In genomic region chr9:130182090-130182909, GRCh38 we compare ENCODE assay signal across 16 cellular contexts. TPM values are rescaled to one million over a fixed set of nuclear protein-coding genes. Genes with fewer than 3 reads are reported as not detected.
DNase-seq lines count a peak whose midpoint lies in the region; TF ChIP-seq lines count a peak whose summit lies in the region.
"Had no signal": no experiment of that assay in that cellular context is flagged by ENCODE, and none has a peak within 500 bp of the region (broad histone marks: within the 10 kb centered on the region; RNA-seq: fewer than 3 reads in every experiment).

No MANE protein-coding gene starts in this region.

- H3K4me1 ChIP-seq in adrenal gland (replicated peaks in 1 of 2) (peaks cover 26 to 47% of the 10 kb centered on the region in 2 donors), stomach (peaks cover 16 to 66% (median 41%) of the 10 kb centered on the region in 4 donors)

- H3K27ac ChIP-seq in adrenal gland (peak overlapping the region in 4 of 5 donors; percentile 33 to 84 (median 62)), stomach (peak overlapping the region in 4 of 5 donors; percentile 33 to 90 (median 84))

- peaks cover 22% of the 10 kb centered on the region for H3K4me1 Mint-ChIP-seq in glutamatergic neuron (ENCODE audit: low read depth, unreplicated experiment)

- H3K27me3 ChIP-seq in adrenal gland, result no peaks in the 10 kb centered on the region
- no peaks in the 10 kb centered on the region for H3K27me3 ChIP-seq in stomach

- WGBS in adrenal gland, 4 donors, result 84 to 94% (median 91%) methylated on average over 9 to 26 of the region's 26 CpGs
- 46 to 81% (median 77%) methylated on average over 9 to 26 of the region's 26 CpGs for WGBS in stomach, 5 donors

- H3K4me3 ChIP-seq in adrenal gland (no peak overlapping the region), stomach (no peak overlapping the region)
- H3K4me3 ChIP-seq: GM12878 had no signal

- H3K9me3 Mint-ChIP-seq in glutamatergic neuron (ENCODE audit: unreplicated experiment), result peaks cover 10% of the 10 kb centered on the region
- H3K9me3 Mint-ChIP-seq: CD14-positive monocyte had no signal

- intact Hi-C loops in adrenal gland (cut with DNase I) (loop anchor here in 1 of 2 donors (10.0 kb wide), 2 partner anchors 53 to 67 kb away; no protein-coding TSS in a partner anchor), stomach (cut with DNase I; ENCODE audit: low total_unique reads) (no loop called here)

- no peak overlapping the region for H3K27ac Mint-ChIP-seq in glutamatergic neuron (ENCODE audit: unreplicated experiment)
- H3K27ac Mint-ChIP-seq: activated CD8-positive, alpha-beta T cell treated with anti-CD3 and anti-CD28 coated beads, Interleukin-2, amount 10 ng/mL, durations not matched to agents 7 days and 5 days; CD14-positive monocyte had no signal

- peak; percentile 35 for DNase-seq in HK-2 (ENCODE audit: unreplicated experiment)
- DNase-seq in adrenal gland, result peak in 1 of 7 donors; percentile 12
- DNase-seq in glutamatergic neuron, result peak; percentile 18
- DNase-seq in stomach, result no peak
- no peak for DNase-seq in activated naive CD4-positive, alpha-beta T cell (lab: John Stamatoyannopoulos, UW)
- no peak for DNase-seq in NCI-H446 treated with DMSO at 0.1 percent for 48 hours (lab: John Stamatoyannopoulos, UW)
- DNase-seq in NCI-H526 (lab: John Stamatoyannopoulos, UW), result no peak
- no peak for DNase-seq in activated CD8-positive, alpha-beta memory T cell treated with anti-CD3 and anti-CD28 coated beads for 24 hours
- DNase-seq: activated CD8-positive, alpha-beta T cell treated with anti-CD3 and anti-CD28 coated beads, Interleukin-2, amount 10 ng/mL, durations not matched to agents 7 days and 5 days; activated naive CD4-positive, alpha-beta T cell treated with Interleukin-2 at 50 U/mL for 16 hours; cerebellar nuclear complex; KG1; NCI-H1417 treated with DMSO at 0.1 percent for 48 hours; NCI-H524 treated with DMSO at 0.1 percent for 48 hours had no signal

- peaks cover 7% of the 10 kb centered on the region for H3K27me3 Mint-ChIP-seq in glutamatergic neuron (ENCODE audit: unreplicated experiment)

- H3K9me3 ChIP-seq in adrenal gland (replicated peaks in 1 of 3), result no peaks in the 10 kb centered on the region
- H3K9me3 ChIP-seq in stomach, result no peaks in the 10 kb centered on the region

- TF ChIP-seq EP300 in stomach (IDR thresholded peaks at IDR 0.05), result no peak

- no peaks in the 10 kb centered on the region for H3K36me3 ChIP-seq in adrenal gland (replicated peaks in 1 of 2)
- H3K36me3 ChIP-seq in stomach, result no peaks in the 10 kb centered on the region

- no peak for TF ChIP-seq CTCF in adrenal gland (IDR thresholded peaks at IDR 0.05)
- no peak for TF ChIP-seq CTCF in glutamatergic neuron (IDR thresholded peaks at IDR 0.05; ENCODE audit: partially characterized antibody, unreplicated experiment)
- no peak for TF ChIP-seq CTCF in stomach (IDR thresholded peaks at IDR 0.05)

- TF ChIP-seq POLR2A in adrenal gland (IDR thresholded peaks at IDR 0.05), result no peak
- TF ChIP-seq POLR2A in stomach (IDR thresholded peaks at IDR 0.05), result no peak

- H3K4me3 Mint-ChIP-seq in glutamatergic neuron (ENCODE audit: unreplicated experiment), result no peak overlapping the region
- H3K4me3 Mint-ChIP-seq: activated CD8-positive, alpha-beta T cell treated with anti-CD3 and anti-CD28 coated beads, Interleukin-2, amount 10 ng/mL, durations not matched to agents 7 days and 5 days; CD14-positive monocyte had no signal

- H3K36me3 Mint-ChIP-seq in glutamatergic neuron (ENCODE audit: unreplicated experiment), result no peaks in the 10 kb centered on the region
- H3K36me3 Mint-ChIP-seq: CD14-positive monocyte had no signal

RNA-seq across cellular contexts. Expression of gene NCS1, which starts 10.1 kb away (rescaled TPM):
- total RNA-seq in adrenal gland, result 10 to 100 TPM; 21.7 to 87.6 (median 44.5) TPM
- 10 to 100 TPM; 18.5 to 33.8 (median 21.8) TPM for polyA plus RNA-seq in adrenal gland
- 312 TPM for total RNA-seq in glutamatergic neuron (ENCODE audit: unreplicated experiment)
- 10 to 100 TPM; 12.8 to 50.0 (median 16.7) TPM for total RNA-seq in stomach
- 10 to 100 TPM in 1 of 3 donors, 1 to 10 TPM in 2; 3.2 to 26.0 (median 6.4) TPM for polyA plus RNA-seq in stomach
- polyA plus RNA-seq: CD14-positive monocyte had no signal

Comparison
In these comparisons a context has a peak if more than half of its experiments do, and no peak if none do; other contexts are left out.
1. DNase-seq: peak in HK-2 (single experiment) and glutamatergic neuron (single experiment); none in stomach (single experiment), activated naive CD4-positive, alpha-beta T cell (0 of 4), NCI-H446 treated with DMSO at 0.1 percent for 48 hours (single experiment), NCI-H526 (0 of 2) and activated CD8-positive, alpha-beta memory T cell treated with anti-CD3 and anti-CD28 coated beads for 24 hours (single experiment).